In the genomic region with DNA sequence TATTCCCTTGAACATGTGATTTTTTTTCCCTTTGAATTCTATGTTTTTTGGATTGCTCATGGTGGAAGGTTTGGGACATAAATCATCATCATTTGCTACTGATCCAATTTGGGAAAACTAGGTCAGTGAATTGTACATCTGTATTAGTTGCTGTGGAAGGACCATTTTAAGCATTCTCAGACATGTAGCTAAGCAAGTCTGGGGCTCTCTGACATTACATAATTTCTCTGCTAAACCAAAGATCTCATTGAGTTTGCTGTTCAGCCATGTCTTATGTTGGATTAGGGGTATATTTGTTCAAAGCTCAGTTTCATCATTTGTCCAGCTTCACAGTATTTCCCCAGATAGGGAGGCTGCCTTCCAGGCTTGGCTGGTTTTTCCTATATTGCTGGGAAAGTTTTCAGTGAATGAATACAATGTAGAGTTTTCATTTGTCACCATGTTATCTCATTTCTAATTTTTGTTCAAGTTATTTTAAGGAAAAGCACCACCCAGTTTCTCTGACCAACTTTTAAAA, we compare ENCODE assay signal across 24 cellular contexts.
A peak's percentile ranks its signal among the peaks of the same experiment; 100 is the strongest.
DNase-seq lines count a peak whose midpoint lies in the region; TF ChIP-seq lines count a peak whose summit lies in the region.
"Had no signal": no experiment of that assay in that cellular context is flagged by ENCODE, and none has a peak within 500 bp of the region (broad histone marks: within the 10 kb centered on the region; RNA-seq: fewer than 3 reads in every experiment).

No MANE protein-coding gene starts in this region.

- H2AFZ ChIP-seq in OCI-LY3 (ENCODE audit: low read depth, low read length) = peak overlapping the region; percentile 98

- TF ChIP-seq CTCF in AG10803 (conservative IDR thresholded peaks at IDR 0.05; ENCODE audit: low read length) = no peak
- TF ChIP-seq CTCF in OCI-LY3 (IDR thresholded peaks at IDR 0.05; ENCODE audit: low read depth, low read length) = no peak
- no peak for TF ChIP-seq CTCF in right atrium auricular region (IDR thresholded peaks at IDR 0.05)
- TF ChIP-seq CTCF in spleen (IDR thresholded peaks at IDR 0.05 in 8 of 11, conservative IDR thresholded peaks at IDR 0.05 in 3 of 11) = no peak
- no peak for TF ChIP-seq CTCF in lower leg skin (IDR thresholded peaks at IDR 0.05)

- H3K4me1 ChIP-seq in OCI-LY3 (ENCODE audit: low read length) (peaks cover 13% of the 10 kb centered on the region), right atrium auricular region (peaks cover 0 to 15% of the 10 kb centered on the region in 2 donors), spleen (peaks cover 0 to 5% (median 0%) of the 10 kb centered on the region in 6 donors)
- H3K4me1 ChIP-seq: BLaER1, Caco-2, upper lobe of right lung had no signal

- H3K79me2 ChIP-seq in OCI-LY3 (ENCODE audit: low read length) = no peaks in the 10 kb centered on the region

- H3K9me3 ChIP-seq in OCI-LY3 (ENCODE audit: insufficient read depth, low read length) = no peaks in the 10 kb centered on the region
- H3K9me3 ChIP-seq in right atrium auricular region = no peaks in the 10 kb centered on the region
- H3K9me3 ChIP-seq in spleen = no peaks in the 10 kb centered on the region
- H3K9me3 ChIP-seq: BLaER1, Caco-2, upper lobe of right lung had no signal

- intact Hi-C loops in spleen (cut with DNase I; ENCODE audit: low total_unique reads) = no loop called here
- intact Hi-C loops in lower leg skin (cut with DNase I; ENCODE audit: low total_unique reads) = no loop called here

- no peaks in the 10 kb centered on the region for H3K27me3 ChIP-seq in OCI-LY3 (ENCODE audit: low read depth, low read length)
- no peaks in the 10 kb centered on the region for H3K27me3 ChIP-seq in right atrium auricular region
- peaks cover 0 to 4% (median 0%) of the 10 kb centered on the region in 7 donors for H3K27me3 ChIP-seq in spleen (replicated peaks in 1 of 7)
- H3K27me3 ChIP-seq: BLaER1 had no signal

- H3K4me3 ChIP-seq in AG10803 (ENCODE audit: low read length) (no peak overlapping the region), OCI-LY3 (ENCODE audit: low read length) (peak overlapping the region; percentile 45), right atrium auricular region (no peak overlapping the region), spleen (no peak overlapping the region), lower leg skin (ENCODE audit: low read depth, poor library complexity, severe bottlenecking) (no peak overlapping the region)
- H3K4me3 ChIP-seq: BLaER1, dorsolateral prefrontal cortex, upper lobe of right lung had no signal

- H3K27ac ChIP-seq in OCI-LY3 (ENCODE audit: low read length) (no peak overlapping the region), right atrium auricular region (peak overlapping the region; percentile 33 to 65), spleen (peak overlapping the region in 7 of 8 donors; percentile 3 to 65 (median 44))
- H3K27ac ChIP-seq: BLaER1, upper lobe of right lung had no signal

- peak; percentile 27 for DNase-seq in AG10803 (ENCODE audit: low read depth)
- no peak for DNase-seq in right atrium auricular region (ENCODE audit: low spot score)
- DNase-seq in spleen = no peak
- no peak for DNase-seq in lower leg skin (ENCODE audit: low spot score in 2 of 2)
- no peak for DNase-seq in iPS-NIHi7 (ENCODE audit: extremely low spot score)
- DNase-seq in mucosa of gallbladder (ENCODE audit: low spot score) = no peak
- DNase-seq in DMS153 (lab: John Stamatoyannopoulos, UW) = no peak
- DNase-seq: activated CD4-positive, alpha-beta T cell treated with anti-CD3 and anti-CD28 coated beads, Interleukin-2, amount 50 U/mL, for 1 hour; activated CD8-positive, alpha-beta memory T cell treated with anti-CD3 and anti-CD28 coated beads, Interleukin-2, amount 10 ng/mL, durations not matched to agents 7 days and 5 days; activated naive CD4-positive, alpha-beta T cell treated with anti-CD3 and anti-CD28 coated beads, Interleukin-2, amount 10 ng/mL, durations not matched to agents 7 days and 5 days; activated T-cell treated with anti-CD3 and anti-CD28 coated beads, Interleukin-2, amount 50 U/mL, for 72 hours; Caco-2; dorsolateral prefrontal cortex; HCEC 1CT; natural killer cell; NCI-H1105; NCI-H2029; NCI-H69; retina; stimulated activated CD4-positive, alpha-beta T cell treated with anti-CD3 and anti-CD28 coated beads, Interleukin-15, amount 100 ng/mL, for 24 hours; SW 1271; upper lobe of right lung had no signal

- peak overlapping the region; percentile 16; the same call in 1 of the 2 replicates for H3K9ac ChIP-seq in OCI-LY3 (ENCODE audit: low read length)
- H3K9ac ChIP-seq: BLaER1 had no signal

- H3K4me2 ChIP-seq in OCI-LY3 (ENCODE audit: low read length) = peak overlapping the region; percentile 64
- H3K4me2 ChIP-seq: BLaER1 had no signal

- H3K36me3 ChIP-seq in OCI-LY3 (replicated peaks; ENCODE audit: low read depth, low read length) (no peaks in the 10 kb centered on the region), right atrium auricular region (no peaks in the 10 kb centered on the region), spleen (no peaks in the 10 kb centered on the region)
- H3K36me3 ChIP-seq: BLaER1, upper lobe of right lung had no signal

- TF ChIP-seq POLR2A in spleen (IDR thresholded peaks at IDR 0.05) = no peak
- no peak for TF ChIP-seq POLR2A in lower leg skin (IDR thresholded peaks at IDR 0.05)

- no peaks in the 10 kb centered on the region for H4K20me1 ChIP-seq in OCI-LY3 (ENCODE audit: insufficient read depth, low read length)
- H4K20me1 ChIP-seq: BLaER1 had no signal
